10 cellular contexts compared by ENCODE assay signal in genomic region chr22:44455151-44455962, GRCh38. TPM values are rescaled to one million over a fixed set of nuclear protein-coding genes. Genes with fewer than 3 reads are reported as not detected.
DNase-seq lines count a peak whose midpoint lies in the region; ATAC-seq, FAIRE-seq and TF ChIP-seq lines count a peak whose summit lies in the region.
"Had no signal": no experiment of that assay in that cellular context is flagged by ENCODE, and none has a peak within 500 bp of the region (broad histone marks: within the 10 kb centered on the region; RNA-seq: fewer than 3 reads in every experiment).

No MANE protein-coding gene starts in this region.

- DNase-seq in A172 (ENCODE audit: low spot score): peak; percentile 11
- peak; percentile 5 for DNase-seq in NCI-H146 treated with DMSO at 0.1 percent for 48 hours (lab: John Stamatoyannopoulos, UW; ENCODE audit: unreplicated experiment)
- peak; percentile 60 for DNase-seq in activated CD8-positive, alpha-beta memory T cell treated with anti-CD3 and anti-CD28 coated beads, Interleukin-2, amount 50 U/mL, for 48 hours
- peak; percentile 30 for DNase-seq in left lobe of liver (ENCODE audit: low spot score)
- no peak for DNase-seq in upper lobe of left lung
- no peak for DNase-seq in G401 (ENCODE audit: low spot score)
- no peak for DNase-seq in GM12891 (ENCODE audit: insufficient read length, low spot score)

- ATAC-seq in left lobe of liver (no peak), HG03097 (IDR thresholded peaks at IDR 0.05; ENCODE audit: low FRiP score, unreplicated experiment) (no peak), upper lobe of left lung (ENCODE audit: low FRiP score in 2 of 2) (no peak)
- ATAC-seq: left colon had no signal

- TF ChIP-seq CTCF in upper lobe of left lung (IDR thresholded peaks at IDR 0.05): no peak

- H3K4me1 ChIP-seq in upper lobe of left lung: no peaks in the 10 kb centered on the region

- TF ChIP-seq POLR2A in upper lobe of left lung (IDR thresholded peaks at IDR 0.05): peak in 1 of 4 donors; percentile 18
- no peak for TF ChIP-seq POLR2A in GM12891 (IDR thresholded peaks at IDR 0.05; ENCODE audit: low read depth, low read length)

- in situ Hi-C loops in G401 (cut with HindIII; ENCODE audit: low sequenced_read_pairs): no loop called here

- H3K27ac ChIP-seq in upper lobe of left lung: peak overlapping the region in 1 of 4 donors; percentile 43
- H3K27ac ChIP-seq: SJSA1 had no signal

- no peak for FAIRE-seq in GM12891 (lab: Jason Lieb, UNC)

- no peaks in the 10 kb centered on the region for H3K9me3 ChIP-seq in upper lobe of left lung
- H3K9me3 ChIP-seq: SJSA1 had no signal

- no peaks in the 10 kb centered on the region for H3K27me3 ChIP-seq in upper lobe of left lung
- H3K27me3 ChIP-seq: SJSA1 had no signal

- H3K36me3 ChIP-seq in upper lobe of left lung: no peaks in the 10 kb centered on the region
- H3K36me3 ChIP-seq: SJSA1 had no signal

- 78 to 83% methylated on average over 16 to 17 of the region's 17 CpGs for WGBS in upper lobe of left lung, 2 donors

- TF ChIP-seq EP300 in upper lobe of left lung (IDR thresholded peaks at IDR 0.05): no peak

- no peak overlapping the region for H3K4me3 ChIP-seq in upper lobe of left lung
- H3K4me3 ChIP-seq: SJSA1 had no signal

TF ChIP-seq in GM12891, 5 proteins besides CTCF, POLR2A, EP300 and RAD21:
- no peak for TF ChIP-seq POU2F2 (IDR thresholded peaks at IDR 0.05; ENCODE audit: low read depth, low read length)
- TF ChIP-seq SPI1 (IDR thresholded peaks at IDR 0.05; ENCODE audit: low read depth, low read length): no peak
- TF ChIP-seq PAX5 (IDR thresholded peaks at IDR 0.05; ENCODE audit: insufficient read depth, low read length, severe bottlenecking): no peak
- no peak for TF ChIP-seq TAF1 (IDR thresholded peaks at IDR 0.05; ENCODE audit: low read depth, low read length)
- no peak for TF ChIP-seq POLR2AphosphoS5 (IDR thresholded peaks at IDR 0.05; ENCODE audit: low read depth, low read length)

RNA-seq across cellular contexts. Expression of gene RTL6, which starts 42.7 kb away (rescaled TPM):
- total RNA-seq in A172 (2014; rRNA removed; shearing (Covaris generic)): 15.8 and 16.6 TPM in 2 replicates
- total RNA-seq in left lobe of liver (5.1 TPM), upper lobe of left lung (10 to 100 TPM; 13.6 to 31.5 (median 19.5) TPM)
- 11.4 and 12.3 TPM in 2 replicates for total RNA-seq in G401 (2014; rRNA removed; shearing (Covaris generic))
- polyA plus RNA-seq in GM12891 (2012; ENCODE audit: low read depth, missing spikeins): 0.44 TPM

Comparison
In these comparisons a context has a peak if more than half of its experiments do, and no peak if none do; other contexts are left out.
1. DNase-seq: peak in A172 (single experiment), NCI-H146 treated with DMSO at 0.1 percent for 48 hours (single experiment), activated CD8-positive, alpha-beta memory T cell treated with anti-CD3 and anti-CD28 coated beads, Interleukin-2, amount 50 U/mL, for 48 hours (single experiment) and left lobe of liver (single experiment); none in upper lobe of left lung (0 of 2), G401 (single experiment) and GM12891 (single experiment).